In the genomic region with DNA sequence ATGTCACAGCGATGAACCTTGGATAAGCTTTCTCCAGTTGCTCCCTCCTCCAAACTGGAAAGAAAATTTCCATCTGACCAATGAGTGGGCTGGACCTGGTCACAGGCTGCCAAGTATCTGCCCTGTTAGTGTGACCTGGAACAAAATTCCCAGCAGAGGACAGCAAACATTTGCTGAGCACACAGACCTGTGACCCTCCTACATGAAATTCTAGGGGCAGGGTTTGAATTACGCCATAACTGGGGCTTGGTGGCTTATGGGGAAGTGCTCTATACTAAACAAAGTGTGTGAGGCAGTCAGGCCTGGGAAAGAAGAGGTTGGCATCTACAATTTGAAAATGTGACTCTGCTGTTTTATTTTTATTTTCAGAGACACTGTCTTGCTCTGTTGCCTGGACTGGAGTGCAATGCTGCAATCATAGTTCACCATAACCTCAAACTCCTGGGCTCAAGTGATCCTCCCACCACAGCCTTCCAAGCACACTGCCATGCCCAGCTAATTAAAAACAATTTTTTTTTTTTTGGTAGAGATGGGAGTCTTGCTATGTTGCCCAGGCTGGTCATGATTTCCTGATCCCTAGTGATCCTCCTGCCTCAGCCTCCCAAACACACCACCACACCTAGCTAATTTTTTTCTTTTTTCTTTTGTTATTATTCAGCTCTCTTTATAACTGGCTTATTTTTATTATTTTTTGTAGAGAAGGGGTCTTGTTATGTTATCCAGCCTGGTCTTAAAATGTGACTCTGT, we compare ENCODE assay signal across 1 cellular context.
TF ChIP-seq lines count a peak whose summit lies in the region.

No MANE protein-coding gene starts in this region.

TF ChIP-seq in HepG2, 621 proteins besides CTCF, POLR2A, EP300 and RAD21 (continued from another document and continues in another):
- TF ChIP-seq, protein P1, sequence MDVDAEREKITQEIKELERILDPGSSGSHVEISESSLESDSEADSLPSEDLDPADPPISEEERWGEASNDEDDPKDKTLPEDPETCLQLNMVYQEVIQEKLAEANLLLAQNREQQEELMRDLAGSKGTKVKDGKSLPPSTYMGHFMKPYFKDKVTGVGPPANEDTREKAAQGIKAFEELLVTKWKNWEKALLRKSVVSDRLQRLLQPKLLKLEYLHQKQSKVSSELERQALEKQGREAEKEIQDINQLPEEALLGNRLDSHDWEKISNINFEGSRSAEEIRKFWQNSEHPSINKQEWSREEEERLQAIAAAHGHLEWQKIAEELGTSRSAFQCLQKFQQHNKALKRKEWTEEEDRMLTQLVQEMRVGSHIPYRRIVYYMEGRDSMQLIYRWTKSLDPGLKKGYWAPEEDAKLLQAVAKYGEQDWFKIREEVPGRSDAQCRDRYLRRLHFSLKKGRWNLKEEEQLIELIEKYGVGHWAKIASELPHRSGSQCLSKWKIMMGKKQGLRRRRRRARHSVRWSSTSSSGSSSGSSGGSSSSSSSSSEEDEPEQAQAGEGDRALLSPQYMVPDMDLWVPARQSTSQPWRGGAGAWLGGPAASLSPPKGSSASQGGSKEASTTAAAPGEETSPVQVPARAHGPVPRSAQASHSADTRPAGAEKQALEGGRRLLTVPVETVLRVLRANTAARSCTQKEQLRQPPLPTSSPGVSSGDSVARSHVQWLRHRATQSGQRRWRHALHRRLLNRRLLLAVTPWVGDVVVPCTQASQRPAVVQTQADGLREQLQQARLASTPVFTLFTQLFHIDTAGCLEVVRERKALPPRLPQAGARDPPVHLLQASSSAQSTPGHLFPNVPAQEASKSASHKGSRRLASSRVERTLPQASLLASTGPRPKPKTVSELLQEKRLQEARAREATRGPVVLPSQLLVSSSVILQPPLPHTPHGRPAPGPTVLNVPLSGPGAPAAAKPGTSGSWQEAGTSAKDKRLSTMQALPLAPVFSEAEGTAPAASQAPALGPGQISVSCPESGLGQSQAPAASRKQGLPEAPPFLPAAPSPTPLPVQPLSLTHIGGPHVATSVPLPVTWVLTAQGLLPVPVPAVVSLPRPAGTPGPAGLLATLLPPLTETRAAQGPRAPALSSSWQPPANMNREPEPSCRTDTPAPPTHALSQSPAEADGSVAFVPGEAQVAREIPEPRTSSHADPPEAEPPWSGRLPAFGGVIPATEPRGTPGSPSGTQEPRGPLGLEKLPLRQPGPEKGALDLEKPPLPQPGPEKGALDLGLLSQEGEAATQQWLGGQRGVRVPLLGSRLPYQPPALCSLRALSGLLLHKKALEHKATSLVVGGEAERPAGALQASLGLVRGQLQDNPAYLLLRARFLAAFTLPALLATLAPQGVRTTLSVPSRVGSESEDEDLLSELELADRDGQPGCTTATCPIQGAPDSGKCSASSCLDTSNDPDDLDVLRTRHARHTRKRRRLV (CRISPR knock-in tag; IDR thresholded peaks at IDR 0.05): 0 out of 2 replicates have a peak, but pooled peaks have one; percentile 23
- no peak for TF ChIP-seq ZNF138 (CRISPR knock-in tag; IDR thresholded peaks at IDR 0.05; ENCODE audit: low read depth)
- TF ChIP-seq, protein P2, sequence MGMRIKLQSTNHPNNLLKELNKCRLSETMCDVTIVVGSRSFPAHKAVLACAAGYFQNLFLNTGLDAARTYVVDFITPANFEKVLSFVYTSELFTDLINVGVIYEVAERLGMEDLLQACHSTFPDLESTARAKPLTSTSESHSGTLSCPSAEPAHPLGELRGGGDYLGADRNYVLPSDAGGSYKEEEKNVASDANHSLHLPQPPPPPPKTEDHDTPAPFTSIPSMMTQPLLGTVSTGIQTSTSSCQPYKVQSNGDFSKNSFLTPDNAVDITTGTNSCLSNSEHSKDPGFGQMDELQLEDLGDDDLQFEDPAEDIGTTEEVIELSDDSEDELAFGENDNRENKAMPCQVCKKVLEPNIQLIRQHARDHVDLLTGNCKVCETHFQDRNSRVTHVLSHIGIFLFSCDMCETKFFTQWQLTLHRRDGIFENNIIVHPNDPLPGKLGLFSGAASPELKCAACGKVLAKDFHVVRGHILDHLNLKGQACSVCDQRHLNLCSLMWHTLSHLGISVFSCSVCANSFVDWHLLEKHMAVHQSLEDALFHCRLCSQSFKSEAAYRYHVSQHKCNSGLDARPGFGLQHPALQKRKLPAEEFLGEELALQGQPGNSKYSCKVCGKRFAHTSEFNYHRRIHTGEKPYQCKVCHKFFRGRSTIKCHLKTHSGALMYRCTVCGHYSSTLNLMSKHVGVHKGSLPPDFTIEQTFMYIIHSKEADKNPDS (CRISPR knock-in tag; IDR thresholded peaks at IDR 0.05): 0 out of 2 replicates have a peak, but pooled peaks have one; percentile 30
- no peak for TF ChIP-seq KLF9 (CRISPR knock-in tag; IDR thresholded peaks at IDR 0.05; ENCODE audit: low read depth)
- TF ChIP-seq ZNF768 (CRISPR knock-in tag; IDR thresholded peaks at IDR 0.05): no peak
- TF ChIP-seq KDM5A (IDR thresholded peaks at IDR 0.05; ENCODE audit: borderline replicate concordance, low read length): no peak
- TF ChIP-seq MIER3 (CRISPR knock-in tag; IDR thresholded peaks at IDR 0.05; ENCODE audit: borderline replicate concordance): peak; percentile 92; the same call in 1 of the 2 replicates
- TF ChIP-seq THYN1 (CRISPR knock-in tag; IDR thresholded peaks at IDR 0.05; ENCODE audit: borderline replicate concordance, low read depth): no peak
- no peak for TF ChIP-seq FIP1L1 (IDR thresholded peaks at IDR 0.05; ENCODE audit: borderline replicate concordance, insufficient read depth, low read depth, low read length)
- no peak for TF ChIP-seq BRCA1 (CRISPR knock-in tag; IDR thresholded peaks at IDR 0.05)
- peak; percentile 75 for TF ChIP-seq IRF2 (CRISPR knock-in tag; IDR thresholded peaks at IDR 0.05)
- TF ChIP-seq, protein P3, sequence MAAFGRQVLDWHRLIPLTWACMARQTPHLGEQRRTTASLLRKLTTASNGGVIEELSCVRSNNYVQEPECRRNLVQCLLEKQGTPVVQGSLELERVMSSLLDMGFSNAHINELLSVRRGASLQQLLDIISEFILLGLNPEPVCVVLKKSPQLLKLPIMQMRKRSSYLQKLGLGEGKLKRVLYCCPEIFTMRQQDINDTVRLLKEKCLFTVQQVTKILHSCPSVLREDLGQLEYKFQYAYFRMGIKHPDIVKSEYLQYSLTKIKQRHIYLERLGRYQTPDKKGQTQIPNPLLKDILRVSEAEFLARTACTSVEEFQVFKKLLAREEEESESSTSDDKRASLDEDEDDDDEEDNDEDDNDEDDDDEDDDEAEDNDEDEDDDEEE (CRISPR knock-in tag; IDR thresholded peaks at IDR 0.05): no peak
- TF ChIP-seq ZNF552 (CRISPR knock-in tag; IDR thresholded peaks at IDR 0.05; ENCODE audit: borderline replicate concordance): no peak
- peak; percentile 46 for TF ChIP-seq STAG1 (CRISPR knock-in tag; IDR thresholded peaks at IDR 0.05)
- no peak for TF ChIP-seq ZNF3 (CRISPR knock-in tag; IDR thresholded peaks at IDR 0.05)
- TF ChIP-seq, protein P4, sequence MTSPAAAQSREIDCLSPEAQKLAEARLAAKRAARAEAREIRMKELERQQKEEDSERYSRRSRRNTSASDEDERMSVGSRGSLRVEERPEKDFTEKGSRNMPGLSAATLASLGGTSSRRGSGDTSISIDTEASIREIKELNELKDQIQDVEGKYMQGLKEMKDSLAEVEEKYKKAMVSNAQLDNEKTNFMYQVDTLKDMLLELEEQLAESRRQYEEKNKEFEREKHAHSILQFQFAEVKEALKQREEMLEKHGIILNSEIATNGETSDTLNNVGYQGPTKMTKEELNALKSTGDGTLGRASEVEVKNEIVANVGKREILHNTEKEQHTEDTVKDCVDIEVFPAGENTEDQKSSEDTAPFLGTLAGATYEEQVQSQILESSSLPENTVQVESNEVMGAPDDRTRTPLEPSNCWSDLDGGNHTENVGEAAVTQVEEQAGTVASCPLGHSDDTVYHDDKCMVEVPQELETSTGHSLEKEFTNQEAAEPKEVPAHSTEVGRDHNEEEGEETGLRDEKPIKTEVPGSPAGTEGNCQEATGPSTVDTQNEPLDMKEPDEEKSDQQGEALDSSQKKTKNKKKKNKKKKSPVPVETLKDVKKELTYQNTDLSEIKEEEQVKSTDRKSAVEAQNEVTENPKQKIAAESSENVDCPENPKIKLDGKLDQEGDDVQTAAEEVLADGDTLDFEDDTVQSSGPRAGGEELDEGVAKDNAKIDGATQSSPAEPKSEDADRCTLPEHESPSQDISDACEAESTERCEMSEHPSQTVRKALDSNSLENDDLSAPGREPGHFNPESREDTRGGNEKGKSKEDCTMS (CRISPR knock-in tag; conservative IDR thresholded peaks at IDR 0.05): no peak
- TF ChIP-seq, protein P5, sequence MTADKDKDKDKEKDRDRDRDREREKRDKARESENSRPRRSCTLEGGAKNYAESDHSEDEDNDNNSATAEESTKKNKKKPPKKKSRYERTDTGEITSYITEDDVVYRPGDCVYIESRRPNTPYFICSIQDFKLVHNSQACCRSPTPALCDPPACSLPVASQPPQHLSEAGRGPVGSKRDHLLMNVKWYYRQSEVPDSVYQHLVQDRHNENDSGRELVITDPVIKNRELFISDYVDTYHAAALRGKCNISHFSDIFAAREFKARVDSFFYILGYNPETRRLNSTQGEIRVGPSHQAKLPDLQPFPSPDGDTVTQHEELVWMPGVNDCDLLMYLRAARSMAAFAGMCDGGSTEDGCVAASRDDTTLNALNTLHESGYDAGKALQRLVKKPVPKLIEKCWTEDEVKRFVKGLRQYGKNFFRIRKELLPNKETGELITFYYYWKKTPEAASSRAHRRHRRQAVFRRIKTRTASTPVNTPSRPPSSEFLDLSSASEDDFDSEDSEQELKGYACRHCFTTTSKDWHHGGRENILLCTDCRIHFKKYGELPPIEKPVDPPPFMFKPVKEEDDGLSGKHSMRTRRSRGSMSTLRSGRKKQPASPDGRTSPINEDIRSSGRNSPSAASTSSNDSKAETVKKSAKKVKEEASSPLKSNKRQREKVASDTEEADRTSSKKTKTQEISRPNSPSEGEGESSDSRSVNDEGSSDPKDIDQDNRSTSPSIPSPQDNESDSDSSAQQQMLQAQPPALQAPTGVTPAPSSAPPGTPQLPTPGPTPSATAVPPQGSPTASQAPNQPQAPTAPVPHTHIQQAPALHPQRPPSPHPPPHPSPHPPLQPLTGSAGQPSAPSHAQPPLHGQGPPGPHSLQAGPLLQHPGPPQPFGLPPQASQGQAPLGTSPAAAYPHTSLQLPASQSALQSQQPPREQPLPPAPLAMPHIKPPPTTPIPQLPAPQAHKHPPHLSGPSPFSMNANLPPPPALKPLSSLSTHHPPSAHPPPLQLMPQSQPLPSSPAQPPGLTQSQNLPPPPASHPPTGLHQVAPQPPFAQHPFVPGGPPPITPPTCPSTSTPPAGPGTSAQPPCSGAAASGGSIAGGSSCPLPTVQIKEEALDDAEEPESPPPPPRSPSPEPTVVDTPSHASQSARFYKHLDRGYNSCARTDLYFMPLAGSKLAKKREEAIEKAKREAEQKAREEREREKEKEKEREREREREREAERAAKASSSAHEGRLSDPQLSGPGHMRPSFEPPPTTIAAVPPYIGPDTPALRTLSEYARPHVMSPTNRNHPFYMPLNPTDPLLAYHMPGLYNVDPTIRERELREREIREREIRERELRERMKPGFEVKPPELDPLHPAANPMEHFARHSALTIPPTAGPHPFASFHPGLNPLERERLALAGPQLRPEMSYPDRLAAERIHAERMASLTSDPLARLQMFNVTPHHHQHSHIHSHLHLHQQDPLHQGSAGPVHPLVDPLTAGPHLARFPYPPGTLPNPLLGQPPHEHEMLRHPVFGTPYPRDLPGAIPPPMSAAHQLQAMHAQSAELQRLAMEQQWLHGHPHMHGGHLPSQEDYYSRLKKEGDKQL (CRISPR knock-in tag; IDR thresholded peaks at IDR 0.05; ENCODE audit: low read depth): peak; percentile 82
- TF ChIP-seq ZNF253 (CRISPR knock-in tag; IDR thresholded peaks at IDR 0.05; ENCODE audit: borderline replicate concordance): no peak
- TF ChIP-seq MED8 (CRISPR knock-in tag; IDR thresholded peaks at IDR 0.05; ENCODE audit: insufficient replicate concordance): peak; percentile 77
- TF ChIP-seq, protein P6, sequence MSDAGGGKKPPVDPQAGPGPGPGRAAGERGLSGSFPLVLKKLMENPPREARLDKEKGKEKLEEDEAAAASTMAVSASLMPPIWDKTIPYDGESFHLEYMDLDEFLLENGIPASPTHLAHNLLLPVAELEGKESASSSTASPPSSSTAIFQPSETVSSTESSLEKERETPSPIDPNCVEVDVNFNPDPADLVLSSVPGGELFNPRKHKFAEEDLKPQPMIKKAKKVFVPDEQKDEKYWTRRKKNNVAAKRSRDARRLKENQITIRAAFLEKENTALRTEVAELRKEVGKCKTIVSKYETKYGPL (CRISPR knock-in tag; IDR thresholded peaks at IDR 0.05): no peak
- TF ChIP-seq TARDBP (CRISPR knock-in tag; IDR thresholded peaks at IDR 0.05): peak; percentile 91
- TF ChIP-seq ZNF124 (CRISPR knock-in tag; IDR thresholded peaks at IDR 0.05): peak; percentile 62; the same call in 1 of the 2 replicates
- no peak for TF ChIP-seq ZNF333 (CRISPR knock-in tag; IDR thresholded peaks at IDR 0.05; ENCODE audit: borderline replicate concordance)
- TF ChIP-seq ZNF619 (CRISPR knock-in tag; IDR thresholded peaks at IDR 0.05): no peak
- TF ChIP-seq, protein P7, sequence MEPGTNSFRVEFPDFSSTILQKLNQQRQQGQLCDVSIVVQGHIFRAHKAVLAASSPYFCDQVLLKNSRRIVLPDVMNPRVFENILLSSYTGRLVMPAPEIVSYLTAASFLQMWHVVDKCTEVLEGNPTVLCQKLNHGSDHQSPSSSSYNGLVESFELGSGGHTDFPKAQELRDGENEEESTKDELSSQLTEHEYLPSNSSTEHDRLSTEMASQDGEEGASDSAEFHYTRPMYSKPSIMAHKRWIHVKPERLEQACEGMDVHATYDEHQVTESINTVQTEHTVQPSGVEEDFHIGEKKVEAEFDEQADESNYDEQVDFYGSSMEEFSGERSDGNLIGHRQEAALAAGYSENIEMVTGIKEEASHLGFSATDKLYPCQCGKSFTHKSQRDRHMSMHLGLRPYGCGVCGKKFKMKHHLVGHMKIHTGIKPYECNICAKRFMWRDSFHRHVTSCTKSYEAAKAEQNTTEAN (CRISPR knock-in tag; conservative IDR thresholded peaks at IDR 0.05): peak; percentile 60; the same call in 1 of the 2 replicates
- TF ChIP-seq, protein P8, sequence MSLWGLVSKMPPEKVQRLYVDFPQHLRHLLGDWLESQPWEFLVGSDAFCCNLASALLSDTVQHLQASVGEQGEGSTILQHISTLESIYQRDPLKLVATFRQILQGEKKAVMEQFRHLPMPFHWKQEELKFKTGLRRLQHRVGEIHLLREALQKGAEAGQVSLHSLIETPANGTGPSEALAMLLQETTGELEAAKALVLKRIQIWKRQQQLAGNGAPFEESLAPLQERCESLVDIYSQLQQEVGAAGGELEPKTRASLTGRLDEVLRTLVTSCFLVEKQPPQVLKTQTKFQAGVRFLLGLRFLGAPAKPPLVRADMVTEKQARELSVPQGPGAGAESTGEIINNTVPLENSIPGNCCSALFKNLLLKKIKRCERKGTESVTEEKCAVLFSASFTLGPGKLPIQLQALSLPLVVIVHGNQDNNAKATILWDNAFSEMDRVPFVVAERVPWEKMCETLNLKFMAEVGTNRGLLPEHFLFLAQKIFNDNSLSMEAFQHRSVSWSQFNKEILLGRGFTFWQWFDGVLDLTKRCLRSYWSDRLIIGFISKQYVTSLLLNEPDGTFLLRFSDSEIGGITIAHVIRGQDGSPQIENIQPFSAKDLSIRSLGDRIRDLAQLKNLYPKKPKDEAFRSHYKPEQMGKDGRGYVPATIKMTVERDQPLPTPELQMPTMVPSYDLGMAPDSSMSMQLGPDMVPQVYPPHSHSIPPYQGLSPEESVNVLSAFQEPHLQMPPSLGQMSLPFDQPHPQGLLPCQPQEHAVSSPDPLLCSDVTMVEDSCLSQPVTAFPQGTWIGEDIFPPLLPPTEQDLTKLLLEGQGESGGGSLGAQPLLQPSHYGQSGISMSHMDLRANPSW (CRISPR knock-in tag; IDR thresholded peaks at IDR 0.05; ENCODE audit: borderline replicate concordance): no peak
- TF ChIP-seq NAIF1 (CRISPR knock-in tag; IDR thresholded peaks at IDR 0.05; ENCODE audit: borderline replicate concordance): 0 out of 2 replicates have a peak, but pooled peaks have one; percentile 63
- no peak for TF ChIP-seq ZNF75D (CRISPR knock-in tag; IDR thresholded peaks at IDR 0.05; ENCODE audit: borderline replicate concordance)
- TF ChIP-seq ZNF883 (CRISPR knock-in tag; IDR thresholded peaks at IDR 0.05; ENCODE audit: not compliant biosample characterization): no peak
